In genomic region chr5:107830750-107831149, GRCh38 we compare ENCODE assay signal across 33 cellular contexts.
"Had no signal": no experiment of that assay in that cellular context is flagged by ENCODE, and none has a peak within 500 bp of the region (broad histone marks: within the 10 kb centered on the region; RNA-seq: fewer than 3 reads in every experiment).

No MANE protein-coding gene starts in this region.

- FAIRE-seq: endometrium, TTC549 had no signal

- H3K4me1 Mint-ChIP-seq: activated CD4-positive, alpha-beta memory T cell treated with anti-CD3 and anti-CD28 coated beads, Interleukin-2, amount 10 ng/mL, durations not matched to agents 7 days and 5 days; activated CD4-positive, alpha-beta T cell treated with anti-CD3 and anti-CD28 coated beads, Interleukin-2, amount 10 ng/mL, durations not matched to agents 7 days and 5 days; activated naive CD4-positive, alpha-beta T cell treated with anti-CD3 and anti-CD28 coated beads, Interleukin-2, amount 10 ng/mL, durations not matched to agents 7 days and 5 days; activated naive CD8-positive, alpha-beta T cell treated with anti-CD3 and anti-CD28 coated beads, Interleukin-2, amount 10 ng/mL, durations not matched to agents 7 days and 5 days; brain had no signal

- H3K9me3 Mint-ChIP-seq: activated CD4-positive, alpha-beta memory T cell treated with anti-CD3 and anti-CD28 coated beads, Interleukin-2, amount 10 ng/mL, durations not matched to agents 7 days and 5 days; activated CD4-positive, alpha-beta T cell treated with anti-CD3 and anti-CD28 coated beads, Interleukin-2, amount 10 ng/mL, durations not matched to agents 7 days and 5 days; activated naive CD4-positive, alpha-beta T cell treated with anti-CD3 and anti-CD28 coated beads, Interleukin-2, amount 10 ng/mL, durations not matched to agents 7 days and 5 days; activated naive CD4-positive, alpha-beta T cell treated with anti-CD3 and anti-CD28 coated beads, Interleukin-2, amount 50 U/mL, for 72 hours; activated naive CD8-positive, alpha-beta T cell treated with anti-CD3 and anti-CD28 coated beads, Interleukin-2, amount 10 ng/mL, durations not matched to agents 7 days and 5 days; activated T-cell treated with anti-CD3 and anti-CD28 coated beads, Interleukin-2, amount 50 U/mL, for 24 hours; activated T-cell treated with anti-CD3 and anti-CD28 coated beads, Interleukin-2, amount 50 U/mL, for 72 hours; WTC11 had no signal

- ATAC-seq: activated naive CD4-positive, alpha-beta T cell treated with anti-CD3 and anti-CD28 coated beads, Interleukin-2, amount 50 U/mL, for 72 hours; activated T-cell treated with anti-CD3 and anti-CD28 coated beads, Interleukin-2, amount 50 U/mL, for 72 hours; esophagus mucosa; foreskin keratinocyte; gastrocnemius medialis; heart left ventricle had no signal

- H3K36me3 ChIP-seq: ascending aorta, breast epithelium, cardiac muscle cell, colonic mucosa, gastrocnemius medialis, heart left ventricle had no signal

- H3K4me1 ChIP-seq: ascending aorta, breast epithelium, colonic mucosa, foreskin keratinocyte, gastrocnemius medialis, heart left ventricle had no signal

- H3K9me3 ChIP-seq: ascending aorta, breast epithelium, colonic mucosa, gastrocnemius medialis, heart left ventricle had no signal

- DNase-seq: activated CD4-positive, alpha-beta memory T cell treated with anti-CD3 and anti-CD28 coated beads, Interleukin-2, amount 10 ng/mL, durations not matched to agents 7 days and 5 days; activated CD4-positive, alpha-beta T cell treated with anti-CD3 and anti-CD28 coated beads for 1 hour; activated CD4-positive, alpha-beta T cell treated with anti-CD3 and anti-CD28 coated beads for 4 hours; activated CD4-positive, alpha-beta T cell treated with anti-CD3 and anti-CD28 coated beads, Interleukin-2, amount 10 ng/mL, durations not matched to agents 7 days and 5 days; activated CD4-positive, alpha-beta T cell treated with anti-CD3 and anti-CD28 coated beads, Interleukin-2, amount 50 U/mL, for 4 hours; activated CD8-positive, alpha-beta memory T cell treated with anti-CD3 and anti-CD28 coated beads, Interleukin-2, amount 50 U/mL, for 48 hours; activated gamma-delta T cell; activated naive CD4-positive, alpha-beta T cell; activated naive CD4-positive, alpha-beta T cell treated with anti-CD3 and anti-CD28 coated beads, Interleukin-2, amount 10 ng/mL, durations not matched to agents 7 days and 5 days; activated naive CD8-positive, alpha-beta T cell treated with anti-CD3 and anti-CD28 coated beads, Interleukin-2, amount 10 ng/mL, durations not matched to agents 7 days and 5 days; activated T-cell treated with anti-CD3 and anti-CD28 coated beads for 4 hours; activated T-cell treated with anti-CD3 and anti-CD28 coated beads, Interleukin-2, amount 50 U/mL, for 24 hours; activated T-cell treated with anti-CD3 and anti-CD28 coated beads, Interleukin-2, amount 50 U/mL, for 72 hours; central memory CD4-positive, alpha-beta T cell; cerebellar nuclear complex; colonic mucosa; effector CD8-positive, alpha-beta T cell; foreskin keratinocyte; gastrocnemius medialis; glutamatergic neuron; heart left ventricle; T-helper 1 cell; T-helper 2 cell had no signal

- H3K27ac Mint-ChIP-seq: activated CD4-positive, alpha-beta memory T cell treated with anti-CD3 and anti-CD28 coated beads, Interleukin-2, amount 10 ng/mL, durations not matched to agents 7 days and 5 days; activated CD4-positive, alpha-beta T cell treated with anti-CD3 and anti-CD28 coated beads, Interleukin-2, amount 10 ng/mL, durations not matched to agents 7 days and 5 days; activated naive CD4-positive, alpha-beta T cell treated with anti-CD3 and anti-CD28 coated beads, Interleukin-2, amount 10 ng/mL, durations not matched to agents 7 days and 5 days; activated naive CD4-positive, alpha-beta T cell treated with anti-CD3 and anti-CD28 coated beads, Interleukin-2, amount 50 U/mL, for 72 hours; activated naive CD8-positive, alpha-beta T cell treated with anti-CD3 and anti-CD28 coated beads, Interleukin-2, amount 10 ng/mL, durations not matched to agents 7 days and 5 days; activated T-cell treated with anti-CD3 and anti-CD28 coated beads, Interleukin-2, amount 50 U/mL, for 24 hours; activated T-cell treated with anti-CD3 and anti-CD28 coated beads, Interleukin-2, amount 50 U/mL, for 72 hours; WTC11 had no signal

- H3K27me3 ChIP-seq: ascending aorta, breast epithelium, colonic mucosa, gastrocnemius medialis, heart left ventricle had no signal

- H3K4me3 ChIP-seq: ascending aorta, breast epithelium, cardiac muscle cell, colonic mucosa, gastrocnemius medialis, heart left ventricle had no signal

- H3K27me3 Mint-ChIP-seq: activated T-cell treated with anti-CD3 and anti-CD28 coated beads, Interleukin-2, amount 50 U/mL, for 24 hours had no signal

- H3K27ac ChIP-seq: ascending aorta, breast epithelium, cardiac muscle cell, colonic mucosa, foreskin keratinocyte, gastrocnemius medialis, heart left ventricle, VCaP had no signal

- H3K4me3 Mint-ChIP-seq: activated CD4-positive, alpha-beta memory T cell treated with anti-CD3 and anti-CD28 coated beads, Interleukin-2, amount 10 ng/mL, durations not matched to agents 7 days and 5 days; activated CD4-positive, alpha-beta T cell treated with anti-CD3 and anti-CD28 coated beads, Interleukin-2, amount 10 ng/mL, durations not matched to agents 7 days and 5 days; activated naive CD4-positive, alpha-beta T cell treated with anti-CD3 and anti-CD28 coated beads, Interleukin-2, amount 10 ng/mL, durations not matched to agents 7 days and 5 days; activated naive CD8-positive, alpha-beta T cell treated with anti-CD3 and anti-CD28 coated beads, Interleukin-2, amount 10 ng/mL, durations not matched to agents 7 days and 5 days; activated T-cell treated with anti-CD3 and anti-CD28 coated beads, Interleukin-2, amount 50 U/mL, for 24 hours; activated T-cell treated with anti-CD3 and anti-CD28 coated beads, Interleukin-2, amount 50 U/mL, for 72 hours; brain; WTC11 had no signal

- H3K36me3 Mint-ChIP-seq: activated naive CD4-positive, alpha-beta T cell treated with anti-CD3 and anti-CD28 coated beads, Interleukin-2, amount 10 ng/mL, durations not matched to agents 7 days and 5 days; activated naive CD4-positive, alpha-beta T cell treated with anti-CD3 and anti-CD28 coated beads, Interleukin-2, amount 50 U/mL, for 72 hours; activated naive CD8-positive, alpha-beta T cell treated with anti-CD3 and anti-CD28 coated beads, Interleukin-2, amount 10 ng/mL, durations not matched to agents 7 days and 5 days; brain; WTC11 had no signal
